8 cellular contexts compared by ENCODE assay signal in the genomic region with DNA sequence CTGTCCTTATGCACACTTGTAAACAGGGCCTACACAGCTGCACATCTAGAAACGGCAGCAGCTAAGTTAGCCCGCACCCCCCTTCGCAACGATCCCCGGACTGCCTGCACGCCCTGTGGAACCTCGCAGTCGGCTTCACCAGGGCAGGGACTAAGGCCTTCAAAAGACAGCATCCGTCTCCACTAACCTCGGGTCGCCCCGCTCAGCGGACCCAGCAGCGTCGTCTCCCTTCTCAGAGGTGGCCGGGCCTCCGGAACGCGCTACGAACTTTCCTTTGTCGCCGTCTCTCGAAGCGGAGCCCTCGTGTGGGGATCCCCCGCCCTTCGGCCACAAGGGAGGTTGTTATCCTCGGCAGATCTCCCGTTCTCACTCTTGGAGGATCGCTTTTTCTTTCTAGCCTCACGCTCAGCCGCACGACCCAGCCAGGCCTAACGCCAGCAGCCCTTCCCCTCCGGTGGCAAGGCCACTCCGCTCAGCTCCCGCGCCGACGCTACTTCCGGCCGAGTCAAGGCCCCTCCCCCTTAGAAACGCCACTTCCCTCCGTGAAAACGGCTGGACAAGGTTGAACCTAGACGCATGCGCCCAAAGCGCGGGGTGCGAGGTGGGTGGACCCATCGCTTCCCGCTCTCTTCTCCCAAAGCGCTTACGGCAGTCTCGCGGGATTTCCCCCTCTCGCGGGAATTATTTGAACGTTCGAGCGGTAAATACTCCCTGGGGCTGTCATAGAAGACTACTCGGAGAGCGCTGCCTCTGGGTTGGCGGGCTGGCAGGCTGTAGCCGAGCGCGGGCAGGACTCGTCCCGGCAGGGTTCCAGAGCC. TPM values are rescaled to one million over a fixed set of nuclear protein-coding genes. Genes with fewer than 3 reads are reported as not detected.
A peak's percentile ranks its signal among the peaks of the same experiment; 100 is the strongest.
DNase-seq lines count a peak whose midpoint lies in the region; ATAC-seq and TF ChIP-seq lines count a peak whose summit lies in the region.

A gene (minus strand): TSS at position 498 of the 818 bp plus-strand sequence. CDS start 6,616 bp downstream, outside the sequence.
A gene with protein sequence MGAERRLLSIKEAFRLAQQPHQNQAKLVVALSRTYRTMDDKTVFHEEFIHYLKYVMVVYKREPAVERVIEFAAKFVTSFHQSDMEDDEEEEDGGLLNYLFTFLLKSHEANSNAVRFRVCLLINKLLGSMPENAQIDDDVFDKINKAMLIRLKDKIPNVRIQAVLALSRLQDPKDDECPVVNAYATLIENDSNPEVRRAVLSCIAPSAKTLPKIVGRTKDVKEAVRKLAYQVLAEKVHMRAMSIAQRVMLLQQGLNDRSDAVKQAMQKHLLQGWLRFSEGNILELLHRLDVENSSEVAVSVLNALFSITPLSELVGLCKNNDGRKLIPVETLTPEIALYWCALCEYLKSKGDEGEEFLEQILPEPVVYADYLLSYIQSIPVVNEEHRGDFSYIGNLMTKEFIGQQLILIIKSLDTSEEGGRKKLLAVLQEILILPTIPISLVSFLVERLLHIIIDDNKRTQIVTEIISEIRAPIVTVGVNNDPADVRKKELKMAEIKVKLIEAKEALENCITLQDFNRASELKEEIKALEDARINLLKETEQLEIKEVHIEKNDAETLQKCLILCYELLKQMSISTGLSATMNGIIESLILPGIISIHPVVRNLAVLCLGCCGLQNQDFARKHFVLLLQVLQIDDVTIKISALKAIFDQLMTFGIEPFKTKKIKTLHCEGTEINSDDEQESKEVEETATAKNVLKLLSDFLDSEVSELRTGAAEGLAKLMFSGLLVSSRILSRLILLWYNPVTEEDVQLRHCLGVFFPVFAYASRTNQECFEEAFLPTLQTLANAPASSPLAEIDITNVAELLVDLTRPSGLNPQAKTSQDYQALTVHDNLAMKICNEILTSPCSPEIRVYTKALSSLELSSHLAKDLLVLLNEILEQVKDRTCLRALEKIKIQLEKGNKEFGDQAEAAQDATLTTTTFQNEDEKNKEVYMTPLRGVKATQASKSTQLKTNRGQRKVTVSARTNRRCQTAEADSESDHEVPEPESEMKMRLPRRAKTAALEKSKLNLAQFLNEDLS (plus strand): TSS at position 720 of the 818 bp plus-strand sequence. CDS start 99 bp downstream, outside the sequence.

- H3K27ac ChIP-seq in C4-2B: peak within 1 kb of the TSS; percentile 97

- intact Hi-C loops in dendritic cell treated with granulocyte-macrophage colony-stimulating factor and Interleukin-4, amounts not matched to agents 40 ng/mL and 50 ng/mL, for 4 days (cut with micrococcal nuclease): loop anchor here (1.0 to 2.0 kb wide), 2 partner anchors 212 to 232 kb away; no protein-coding TSS in a partner anchor

- H3K27ac Mint-ChIP-seq in dendritic cell treated with granulocyte-macrophage colony-stimulating factor and Interleukin-4, amounts not matched to agents 40 ng/mL and 50 ng/mL, for 4 days: peak within 1 kb of the TSS; percentile 94

- peaks cover 56% of the 10 kb centered on the region for H3K4me1 Mint-ChIP-seq in dendritic cell treated with granulocyte-macrophage colony-stimulating factor and Interleukin-4, amounts not matched to agents 40 ng/mL and 50 ng/mL, for 4 days (ENCODE audit: low read depth)

- no peaks in the 10 kb centered on the region for H3K9me3 Mint-ChIP-seq in dendritic cell treated with granulocyte-macrophage colony-stimulating factor and Interleukin-4, amounts not matched to agents 40 ng/mL and 50 ng/mL, for 4 days

- peak within 1 kb of the TSS; percentile 91 for H3K4me3 Mint-ChIP-seq in dendritic cell treated with granulocyte-macrophage colony-stimulating factor and Interleukin-4, amounts not matched to agents 40 ng/mL and 50 ng/mL, for 4 days

- peak; percentile 90 for ATAC-seq in GM19395 (IDR thresholded peaks at IDR 0.05; ENCODE audit: unreplicated experiment)
- ATAC-seq in HG03565 (IDR thresholded peaks at IDR 0.05; ENCODE audit: unreplicated experiment): peak; percentile 80
- peak; percentile 98 for ATAC-seq in left lobe of liver

- TF ChIP-seq CTCF in C4-2B (conservative IDR thresholded peaks at IDR 0.05): no peak

- no peaks in the 10 kb centered on the region for H3K27me3 Mint-ChIP-seq in dendritic cell treated with granulocyte-macrophage colony-stimulating factor and Interleukin-4, amounts not matched to agents 40 ng/mL and 50 ng/mL, for 4 days

- peaks cover 17% of the 10 kb centered on the region for H3K36me3 Mint-ChIP-seq in dendritic cell treated with granulocyte-macrophage colony-stimulating factor and Interleukin-4, amounts not matched to agents 40 ng/mL and 50 ng/mL, for 4 days (ENCODE audit: low read depth)

- DNase-seq in NCI-H774 (lab: John Stamatoyannopoulos, UW) (peak; percentile 97), left lobe of liver (ENCODE audit: low spot score) (peak; percentile 100)
- DNase-seq in activated CD4-positive, alpha-beta T cell treated with anti-CD3 and anti-CD28 coated beads, Interleukin-2, amount 50 U/mL, for 4 hours: peak; percentile 99
- peak; percentile 99 for DNase-seq in stimulated activated CD4-positive, alpha-beta T cell treated with anti-CD3 and anti-CD28 coated beads, Interleukin-2, amount 100 ng/mL, for 4 hours (ENCODE audit: low read depth)

RNA-seq across cellular contexts. Expression of the first gene that starts in this region (rescaled TPM):
- total RNA-seq in left lobe of liver: 4.3 TPM

RNA-seq across cellular contexts. Expression of the second gene that starts in this region (rescaled TPM):
- 0.38 TPM for total RNA-seq in left lobe of liver

Comparison
In these comparisons a context has a peak if more than half of its experiments do, and no peak if none do; other contexts are left out.
1. Peak in every context shown above with its lines: DNase-seq, ATAC-seq and H3K27ac ChIP-seq.